26 cellular contexts compared by ENCODE assay signal in the genomic region with DNA sequence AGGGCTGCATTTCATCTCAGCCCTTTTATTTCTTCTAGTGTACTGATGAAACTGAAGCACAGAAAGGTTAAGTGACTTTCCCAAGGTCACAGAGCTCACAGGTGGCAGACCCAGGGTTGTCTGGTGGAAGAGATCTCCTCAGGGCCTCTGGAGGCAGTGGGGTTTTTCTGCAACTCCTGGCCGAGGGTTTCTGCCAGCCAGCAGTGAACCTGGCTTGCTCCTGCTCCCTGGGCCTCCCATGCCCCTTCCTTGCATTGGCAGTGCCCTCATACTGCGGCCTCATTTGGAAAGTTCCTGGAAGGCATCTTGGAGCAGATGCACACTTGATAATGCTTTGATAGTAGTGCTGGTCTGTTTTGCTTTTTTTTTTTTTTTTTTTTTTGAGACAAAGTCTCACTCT.
"Had no signal": no experiment of that assay in that cellular context is flagged by ENCODE, and none has a peak within 500 bp of the region (broad histone marks: within the 10 kb centered on the region; RNA-seq: fewer than 3 reads in every experiment).

No MANE protein-coding gene starts in this region.

- H3K36me3 Mint-ChIP-seq: immature natural killer cell, naive B cell had no signal

- FAIRE-seq: astrocyte, endothelial cell of umbilical vein, kidney, pancreas, urothelium cell line had no signal

- H3K27me3 Mint-ChIP-seq: activated B cell treated with CpG ODN at 0.5 μM for 24 hours, naive B cell had no signal

- H3K36me3 ChIP-seq: brain microvascular endothelial cell, neutrophil, pancreas, prostate gland, transverse colon had no signal

- H3K4me3 ChIP-seq: heart left ventricle, pancreas, prostate gland, transverse colon had no signal

- H3K4me1 ChIP-seq: prostate gland had no signal

- H3K9me3 Mint-ChIP-seq: activated B cell treated with CpG ODN at 0.5 μM for 24 hours, immature natural killer cell, mesothelial cell of epicardium, naive B cell, nephron progenitor cell had no signal

- DNase-seq: activated B cell treated with CpG ODN at 0.5 μM for 24 hours; activated CD8-positive, alpha-beta T cell treated with anti-CD3 and anti-CD28 coated beads, Interleukin-2, amount 10 ng/mL, durations not matched to agents 7 days and 5 days; activated gamma-delta T cell; activated naive CD4-positive, alpha-beta T cell treated with anti-CD3 and anti-CD28 coated beads, Interleukin-2, amount 50 U/mL, for 16 hours; amniotic stem cell; brain microvascular endothelial cell; caudate nucleus; heart left ventricle; hypothalamus; immature natural killer cell; kidney; left colon; mammary epithelial cell; naive B cell; nephron progenitor cell; stimulated activated CD4-positive, alpha-beta T cell treated with anti-CD3 and anti-CD28 coated beads, Interleukin-2, amount 100 ng/mL, for 48 hours; stimulated activated naive CD4-positive, alpha-beta T cell treated with Interleukin-2 at 50 U/mL for 16 hours; T-helper 2 cell; transverse colon had no signal

- H3K27me3 ChIP-seq: brain microvascular endothelial cell, heart left ventricle, neutrophil, pancreas, transverse colon had no signal

- H3K9me3 ChIP-seq: heart left ventricle, neutrophil, pancreas, prostate gland, transverse colon had no signal

- ATAC-seq: activated CD8-positive, alpha-beta T cell treated with anti-CD3 and anti-CD28 coated beads, Interleukin-2, amount 10 ng/mL, durations not matched to agents 7 days and 5 days; heart left ventricle; left colon had no signal

- H3K27ac Mint-ChIP-seq: activated B cell treated with CpG ODN at 0.5 μM for 24 hours; activated CD8-positive, alpha-beta T cell treated with anti-CD3 and anti-CD28 coated beads, Interleukin-2, amount 10 ng/mL, durations not matched to agents 7 days and 5 days; mesothelial cell of epicardium; nephron progenitor cell had no signal

- H3K4me1 Mint-ChIP-seq: mesothelial cell of epicardium had no signal

- H3K4me3 Mint-ChIP-seq: activated B cell treated with CpG ODN at 0.5 μM for 24 hours; activated CD8-positive, alpha-beta T cell treated with anti-CD3 and anti-CD28 coated beads, Interleukin-2, amount 10 ng/mL, durations not matched to agents 7 days and 5 days; immature natural killer cell; mesothelial cell of epicardium; naive B cell; nephron progenitor cell had no signal

- H3K27ac ChIP-seq: brain microvascular endothelial cell, heart left ventricle, neutrophil, pancreas, prostate gland, transverse colon had no signal
